Comparison of ENCODE assay signal across 1 cellular context in genomic region chr11:746289-747175, GRCh38.
A peak's percentile ranks its signal among the peaks of the same experiment; 100 is the strongest.
TF ChIP-seq lines count a peak whose summit lies in the region.

No MANE protein-coding gene starts in this region.

TF ChIP-seq in HepG2, 621 proteins besides CTCF, POLR2A, EP300 and RAD21 (continues in another document):
- no peak for TF ChIP-seq SIX1 (CRISPR knock-in tag; IDR thresholded peaks at IDR 0.05; ENCODE audit: borderline replicate concordance)
- 0 out of 2 replicates have a peak, but pooled peaks have one; percentile 25 for TF ChIP-seq RFXAP (CRISPR knock-in tag; IDR thresholded peaks at IDR 0.05; ENCODE audit: borderline replicate concordance)
- TF ChIP-seq GTF3A (CRISPR knock-in tag; conservative IDR thresholded peaks at IDR 0.05), result 0 out of 2 replicates have a peak, but pooled peaks have one; percentile 27
- TF ChIP-seq SP4 (CRISPR knock-in tag; IDR thresholded peaks at IDR 0.05), result no peak
- TF ChIP-seq ZBTB8A (CRISPR knock-in tag; IDR thresholded peaks at IDR 0.05; ENCODE audit: borderline replicate concordance, low read depth), result no peak
- no peak for TF ChIP-seq KMT2B (CRISPR knock-in tag; IDR thresholded peaks at IDR 0.05)
- TF ChIP-seq, protein P1, sequence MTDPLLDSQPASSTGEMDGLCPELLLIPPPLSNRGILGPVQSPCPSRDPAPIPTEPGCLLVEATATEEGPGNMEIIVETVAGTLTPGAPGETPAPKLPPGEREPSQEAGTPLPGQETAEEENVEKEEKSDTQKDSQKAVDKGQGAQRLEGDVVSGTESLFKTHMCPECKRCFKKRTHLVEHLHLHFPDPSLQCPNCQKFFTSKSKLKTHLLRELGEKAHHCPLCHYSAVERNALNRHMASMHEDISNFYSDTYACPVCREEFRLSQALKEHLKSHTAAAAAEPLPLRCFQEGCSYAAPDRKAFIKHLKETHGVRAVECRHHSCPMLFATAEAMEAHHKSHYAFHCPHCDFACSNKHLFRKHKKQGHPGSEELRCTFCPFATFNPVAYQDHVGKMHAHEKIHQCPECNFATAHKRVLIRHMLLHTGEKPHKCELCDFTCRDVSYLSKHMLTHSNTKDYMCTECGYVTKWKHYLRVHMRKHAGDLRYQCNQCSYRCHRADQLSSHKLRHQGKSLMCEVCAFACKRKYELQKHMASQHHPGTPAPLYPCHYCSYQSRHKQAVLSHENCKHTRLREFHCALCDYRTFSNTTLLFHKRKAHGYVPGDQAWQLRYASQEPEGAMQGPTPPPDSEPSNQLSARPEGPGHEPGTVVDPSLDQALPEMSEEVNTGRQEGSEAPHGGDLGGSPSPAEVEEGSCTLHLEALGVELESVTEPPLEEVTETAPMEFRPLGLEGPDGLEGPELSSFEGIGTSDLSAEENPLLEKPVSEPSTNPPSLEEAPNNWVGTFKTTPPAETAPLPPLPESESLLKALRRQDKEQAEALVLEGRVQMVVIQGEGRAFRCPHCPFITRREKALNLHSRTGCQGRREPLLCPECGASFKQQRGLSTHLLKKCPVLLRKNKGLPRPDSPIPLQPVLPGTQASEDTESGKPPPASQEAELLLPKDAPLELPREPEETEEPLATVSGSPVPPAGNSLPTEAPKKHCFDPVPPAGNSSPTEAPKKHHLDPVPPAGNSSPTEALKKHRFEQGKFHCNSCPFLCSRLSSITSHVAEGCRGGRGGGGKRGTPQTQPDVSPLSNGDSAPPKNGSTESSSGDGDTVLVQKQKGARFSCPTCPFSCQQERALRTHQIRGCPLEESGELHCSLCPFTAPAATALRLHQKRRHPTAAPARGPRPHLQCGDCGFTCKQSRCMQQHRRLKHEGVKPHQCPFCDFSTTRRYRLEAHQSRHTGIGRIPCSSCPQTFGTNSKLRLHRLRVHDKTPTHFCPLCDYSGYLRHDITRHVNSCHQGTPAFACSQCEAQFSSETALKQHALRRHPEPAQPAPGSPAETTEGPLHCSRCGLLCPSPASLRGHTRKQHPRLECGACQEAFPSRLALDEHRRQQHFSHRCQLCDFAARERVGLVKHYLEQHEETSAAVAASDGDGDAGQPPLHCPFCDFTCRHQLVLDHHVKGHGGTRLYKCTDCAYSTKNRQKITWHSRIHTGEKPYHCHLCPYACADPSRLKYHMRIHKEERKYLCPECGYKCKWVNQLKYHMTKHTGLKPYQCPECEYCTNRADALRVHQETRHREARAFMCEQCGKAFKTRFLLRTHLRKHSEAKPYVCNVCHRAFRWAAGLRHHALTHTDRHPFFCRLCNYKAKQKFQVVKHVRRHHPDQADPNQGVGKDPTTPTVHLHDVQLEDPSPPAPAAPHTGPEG (CRISPR knock-in tag; IDR thresholded peaks at IDR 0.05), result peak; percentile 13; the same call in 1 of the 2 replicates
- TF ChIP-seq HOXA5 (CRISPR knock-in tag; IDR thresholded peaks at IDR 0.05), result no peak
- TF ChIP-seq, protein P2, sequence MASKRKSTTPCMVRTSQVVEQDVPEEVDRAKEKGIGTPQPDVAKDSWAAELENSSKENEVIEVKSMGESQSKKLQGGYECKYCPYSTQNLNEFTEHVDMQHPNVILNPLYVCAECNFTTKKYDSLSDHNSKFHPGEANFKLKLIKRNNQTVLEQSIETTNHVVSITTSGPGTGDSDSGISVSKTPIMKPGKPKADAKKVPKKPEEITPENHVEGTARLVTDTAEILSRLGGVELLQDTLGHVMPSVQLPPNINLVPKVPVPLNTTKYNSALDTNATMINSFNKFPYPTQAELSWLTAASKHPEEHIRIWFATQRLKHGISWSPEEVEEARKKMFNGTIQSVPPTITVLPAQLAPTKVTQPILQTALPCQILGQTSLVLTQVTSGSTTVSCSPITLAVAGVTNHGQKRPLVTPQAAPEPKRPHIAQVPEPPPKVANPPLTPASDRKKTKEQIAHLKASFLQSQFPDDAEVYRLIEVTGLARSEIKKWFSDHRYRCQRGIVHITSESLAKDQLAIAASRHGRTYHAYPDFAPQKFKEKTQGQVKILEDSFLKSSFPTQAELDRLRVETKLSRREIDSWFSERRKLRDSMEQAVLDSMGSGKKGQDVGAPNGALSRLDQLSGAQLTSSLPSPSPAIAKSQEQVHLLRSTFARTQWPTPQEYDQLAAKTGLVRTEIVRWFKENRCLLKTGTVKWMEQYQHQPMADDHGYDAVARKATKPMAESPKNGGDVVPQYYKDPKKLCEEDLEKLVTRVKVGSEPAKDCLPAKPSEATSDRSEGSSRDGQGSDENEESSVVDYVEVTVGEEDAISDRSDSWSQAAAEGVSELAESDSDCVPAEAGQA (IDR thresholded peaks at IDR 0.05; ENCODE audit: low read depth), result no peak
- TF ChIP-seq, protein P2 (CRISPR knock-in tag; IDR thresholded peaks at IDR 0.05; ENCODE audit: borderline replicate concordance), result peak; percentile 35; the same call in 1 of the 2 replicates
- TF ChIP-seq ZFP36L1 (CRISPR knock-in tag; IDR thresholded peaks at IDR 0.05), result 0 out of 2 replicates have a peak, but pooled peaks have one; percentile 36
- TF ChIP-seq ZNF343 (CRISPR knock-in tag; IDR thresholded peaks at IDR 0.05), result peak; percentile 73; the same call in 1 of the 2 replicates
- TF ChIP-seq ZNF232 (CRISPR knock-in tag; IDR thresholded peaks at IDR 0.05; ENCODE audit: borderline replicate concordance), result no peak; the same call in 1 of the 2 replicates
- 0 out of 2 replicates have a peak, but pooled peaks have one; percentile 27 for TF ChIP-seq ZNF280B (CRISPR knock-in tag; IDR thresholded peaks at IDR 0.05; ENCODE audit: borderline replicate concordance)
- no peak for TF ChIP-seq DNMT1 (CRISPR knock-in tag; IDR thresholded peaks at IDR 0.05)
- TF ChIP-seq, protein P3, sequence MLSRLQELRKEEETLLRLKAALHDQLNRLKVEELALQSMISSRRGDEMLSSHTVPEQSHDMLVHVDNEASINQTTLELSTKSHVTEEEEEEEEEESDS (CRISPR knock-in tag; IDR thresholded peaks at IDR 0.05; ENCODE audit: borderline replicate concordance), result no peak
- TF ChIP-seq PRDM10 (CRISPR knock-in tag; IDR thresholded peaks at IDR 0.05; ENCODE audit: low read depth), result 0 out of 2 replicates have a peak, but pooled peaks have one; percentile 12
- TF ChIP-seq ISL2 (CRISPR knock-in tag; IDR thresholded peaks at IDR 0.05), result 0 out of 2 replicates have a peak, but pooled peaks have one; percentile 4
- TF ChIP-seq ZNF367 (CRISPR knock-in tag; IDR thresholded peaks at IDR 0.05; ENCODE audit: borderline replicate concordance), result 0 out of 2 replicates have a peak, but pooled peaks have one; percentile 44
- TF ChIP-seq ZNF10 (CRISPR knock-in tag; IDR thresholded peaks at IDR 0.05; ENCODE audit: borderline replicate concordance, low read depth), result no peak
- TF ChIP-seq FOXP1 (IDR thresholded peaks at IDR 0.05), result no peak
- TF ChIP-seq FOXP1 (CRISPR knock-in tag; IDR thresholded peaks at IDR 0.05), result no peak
- TF ChIP-seq ZNF121 (CRISPR knock-in tag; IDR thresholded peaks at IDR 0.05), result no peak; the same call in 1 of the 2 replicates
- TF ChIP-seq CEBPG (CRISPR knock-in tag; IDR thresholded peaks at IDR 0.05), result no peak; the same call in 1 of the 2 replicates
- TF ChIP-seq SP1 (IDR thresholded peaks at IDR 0.05), result no peak
- TF ChIP-seq SP1 (CRISPR knock-in tag; IDR thresholded peaks at IDR 0.05), result no peak
- 0 out of 2 replicates have a peak, but pooled peaks have one; percentile 19 for TF ChIP-seq MEIS1 (CRISPR knock-in tag; IDR thresholded peaks at IDR 0.05; ENCODE audit: borderline replicate concordance)
- no peak; the same call in 1 of the 2 replicates for TF ChIP-seq RELA (CRISPR knock-in tag; IDR thresholded peaks at IDR 0.05)
- no peak for TF ChIP-seq ZNF776 (CRISPR knock-in tag; IDR thresholded peaks at IDR 0.05)
- TF ChIP-seq ZFP90 (CRISPR knock-in tag; IDR thresholded peaks at IDR 0.05; ENCODE audit: borderline replicate concordance), result no peak
- 0 out of 2 replicates have a peak, but pooled peaks have one; percentile 2 for TF ChIP-seq CAMTA2 (CRISPR knock-in tag; IDR thresholded peaks at IDR 0.05; ENCODE audit: borderline replicate concordance)
- TF ChIP-seq ZNF724P (CRISPR knock-in tag; IDR thresholded peaks at IDR 0.05; ENCODE audit: borderline replicate concordance), result no peak; the same call in 1 of the 2 replicates
- TF ChIP-seq ZSCAN12 (CRISPR knock-in tag; IDR thresholded peaks at IDR 0.05), result no peak
- peak; percentile 66; the same call in 1 of the 2 replicates for TF ChIP-seq YEATS4 (CRISPR knock-in tag; IDR thresholded peaks at IDR 0.05; ENCODE audit: borderline replicate concordance)
- no peak for TF ChIP-seq ZNF274 (CRISPR knock-in tag; IDR thresholded peaks at IDR 0.05)
- 0 out of 2 replicates have a peak, but pooled peaks have one; percentile 4 for TF ChIP-seq ZNF124 (CRISPR knock-in tag; IDR thresholded peaks at IDR 0.05)
- TF ChIP-seq, protein P4, sequence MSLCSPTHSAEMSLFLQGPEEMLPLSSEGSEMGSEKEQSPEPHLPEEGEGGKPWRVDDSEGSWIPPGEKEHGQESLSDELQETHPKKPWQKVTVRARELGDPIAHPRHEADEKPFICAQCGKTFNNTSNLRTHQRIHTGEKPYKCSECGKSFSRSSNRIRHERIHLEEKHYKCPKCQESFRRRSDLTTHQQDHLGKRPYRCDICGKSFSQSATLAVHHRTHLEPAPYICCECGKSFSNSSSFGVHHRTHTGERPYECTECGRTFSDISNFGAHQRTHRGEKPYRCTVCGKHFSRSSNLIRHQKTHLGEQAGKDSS (CRISPR knock-in tag; IDR thresholded peaks at IDR 0.05; ENCODE audit: borderline replicate concordance, low read depth), result peak; percentile 70; the same call in 1 of the 2 replicates
- TF ChIP-seq SP5 (CRISPR knock-in tag; IDR thresholded peaks at IDR 0.05; ENCODE audit: borderline replicate concordance, low read depth), result no peak
- TF ChIP-seq ZNF256 (CRISPR knock-in tag; conservative IDR thresholded peaks at IDR 0.05), result 0 out of 2 replicates have a peak, but pooled peaks have one; percentile 17
- TF ChIP-seq GABPA (IDR thresholded peaks at IDR 0.05; ENCODE audit: low read depth, low read length), result no peak
- TF ChIP-seq GABPA (CRISPR knock-in tag; IDR thresholded peaks at IDR 0.05; ENCODE audit: low read depth), result no peak
- TF ChIP-seq MAFF (IDR thresholded peaks at IDR 0.05; ENCODE audit: low read depth, low read length), result peak; percentile 91
- TF ChIP-seq TBL1XR1 (IDR thresholded peaks at IDR 0.05; ENCODE audit: borderline replicate concordance, low read length, partially characterized antibody), result no peak
- TF ChIP-seq, protein P5, sequence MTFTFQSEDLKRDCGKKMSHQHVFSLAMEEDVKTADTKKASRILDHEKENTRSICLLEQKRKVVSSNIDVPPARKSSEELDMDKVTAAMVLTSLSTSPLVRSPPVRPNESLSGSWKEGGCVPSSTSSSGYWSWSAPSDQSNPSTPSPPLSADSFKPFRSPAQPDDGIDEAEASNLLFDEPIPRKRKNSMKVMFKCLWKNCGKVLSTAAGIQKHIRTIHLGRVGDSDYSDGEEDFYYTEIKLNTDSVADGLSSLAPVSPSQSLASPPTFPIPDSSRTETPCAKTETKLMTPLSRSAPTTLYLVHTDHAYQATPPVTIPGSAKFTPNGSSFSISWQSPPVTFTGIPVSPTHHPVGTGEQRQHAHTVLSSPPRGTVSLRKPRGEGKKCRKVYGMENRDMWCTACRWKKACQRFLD (CRISPR knock-in tag; IDR thresholded peaks at IDR 0.05; ENCODE audit: borderline replicate concordance), result no peak; the same call in 1 of the 2 replicates
- TF ChIP-seq MAFK (conservative IDR thresholded peaks at IDR 0.05 in 1 of 2, IDR thresholded peaks at IDR 0.05 in 1 of 2; ENCODE audit: low read length in 2 of 2), result peak; percentile 87 to 90
